Comparison of ENCODE assay signal across 15 cellular contexts in genomic region chr10:84521015-84521414, GRCh38.
"Had no signal": no experiment of that assay in that cellular context is flagged by ENCODE, and none has a peak within 500 bp of the region (broad histone marks: within the 10 kb centered on the region; RNA-seq: fewer than 3 reads in every experiment).

No MANE protein-coding gene starts in this region.

- H3K79me2 ChIP-seq: parathyroid adenoma had no signal

- H2AFZ ChIP-seq: parathyroid adenoma had no signal

- H3K27me3 Mint-ChIP-seq: activated naive CD8-positive, alpha-beta T cell treated with anti-CD3 and anti-CD28 coated beads, Interleukin-2, amount 10 ng/mL, durations not matched to agents 7 days and 5 days; activated T-cell treated with anti-CD3 and anti-CD28 coated beads, Interleukin-2, amount 50 U/mL, for 24 hours had no signal

- H3K27ac ChIP-seq: cardiac muscle cell, esophagus squamous epithelium, foreskin keratinocyte, heart right ventricle, parathyroid adenoma, uterus had no signal

- H3K27ac Mint-ChIP-seq: activated naive CD8-positive, alpha-beta T cell treated with anti-CD3 and anti-CD28 coated beads, Interleukin-2, amount 10 ng/mL, durations not matched to agents 7 days and 5 days had no signal

- DNase-seq: activated CD4-positive, alpha-beta T cell treated with anti-CD3 and anti-CD28 coated beads, Interleukin-2, amount 50 U/mL, for 4 hours; activated CD4-positive, CD25-positive, alpha-beta regulatory T cell treated with anti-CD3 and anti-CD28 coated beads, Interleukin-2, amount 50 U/mL, for 72 hours; activated effector memory CD4-positive, alpha-beta T cell treated with anti-CD3 and anti-CD28 coated beads, Interleukin-2, amount 50 U/mL, for 16 hours; activated naive CD8-positive, alpha-beta T cell treated with anti-CD3 and anti-CD28 coated beads, Interleukin-2, amount 10 ng/mL, durations not matched to agents 7 days and 5 days; activated T-cell treated with anti-CD3 and anti-CD28 coated beads, Interleukin-2, amount 50 U/mL, for 24 hours; esophagus squamous epithelium; foreskin keratinocyte; heart right ventricle; retina; stimulated activated CD4-positive, alpha-beta T cell treated with anti-CD3 and anti-CD28 coated beads, Interleukin-15, amount 100 ng/mL, for 24 hours; stimulated activated CD4-positive, alpha-beta T cell treated with anti-CD3 and anti-CD28 coated beads, Interleukin-4, amount 100 ng/mL, for 4 hours; uterus had no signal

- H3K36me3 ChIP-seq: cardiac muscle cell, uterus had no signal

- H3K4me1 ChIP-seq: heart right ventricle, parathyroid adenoma, uterus had no signal

- H3K4me3 ChIP-seq: cardiac muscle cell, esophagus squamous epithelium, heart right ventricle, uterus had no signal

- H3K4me3 Mint-ChIP-seq: activated naive CD8-positive, alpha-beta T cell treated with anti-CD3 and anti-CD28 coated beads, Interleukin-2, amount 10 ng/mL, durations not matched to agents 7 days and 5 days; activated T-cell treated with anti-CD3 and anti-CD28 coated beads, Interleukin-2, amount 50 U/mL, for 24 hours had no signal

- H3K27me3 ChIP-seq: cardiac muscle cell, esophagus squamous epithelium, foreskin keratinocyte, heart right ventricle, uterus had no signal

- ATAC-seq: foreskin keratinocyte, heart right ventricle, left lobe of liver had no signal
